In genomic region chrX:119943185-119943988, GRCh38 we compare ENCODE assay signal across 1 cellular context.
A peak's percentile ranks its signal among the peaks of the same experiment; 100 is the strongest.
TF ChIP-seq lines count a peak whose summit lies in the region.

Gene NKAP (minus strand): TSS chrX:119943751. CDS start chrX:119943605, 146 bp downstream.

TF ChIP-seq in K562, 482 proteins besides CTCF, POLR2A, EP300 and RAD21 (continued from another document and continues in another):
- peak; percentile 13; the same call in 1 of the 2 replicates for TF ChIP-seq CBX1 (IDR thresholded peaks at IDR 0.05; ENCODE audit: low read depth)
- peak; percentile 54; the same call in 1 of the 2 replicates for TF ChIP-seq JUN (IDR thresholded peaks at IDR 0.05; ENCODE audit: borderline replicate concordance, low read depth, low read length)
- TF ChIP-seq JUN (CRISPR knock-in tag; IDR thresholded peaks at IDR 0.05; ENCODE audit: borderline replicate concordance): no peak
- peak; percentile 50; the same call in 1 of the 2 replicates for TF ChIP-seq NCOR1 (IDR thresholded peaks at IDR 0.05)
- TF ChIP-seq EHMT2 (IDR thresholded peaks at IDR 0.05): peak; percentile 91
- TF ChIP-seq FOXP4 (CRISPR knock-in tag; IDR thresholded peaks at IDR 0.05; ENCODE audit: borderline replicate concordance): no peak
- peak; percentile 74 for TF ChIP-seq FOXJ3 (CRISPR knock-in tag; IDR thresholded peaks at IDR 0.05)
- no peak for TF ChIP-seq MED1 (CRISPR knock-in tag; IDR thresholded peaks at IDR 0.05; ENCODE audit: borderline replicate concordance)
- peak; percentile 78 for TF ChIP-seq ELF2 (CRISPR knock-in tag; IDR thresholded peaks at IDR 0.05)
- no peak for TF ChIP-seq ERF (CRISPR knock-in tag; IDR thresholded peaks at IDR 0.05)
- no peak for TF ChIP-seq ESRRB (CRISPR knock-in tag; IDR thresholded peaks at IDR 0.05; ENCODE audit: borderline replicate concordance)
- TF ChIP-seq HMG20B (CRISPR knock-in tag; IDR thresholded peaks at IDR 0.05): no peak
- no peak for TF ChIP-seq NKRF (IDR thresholded peaks at IDR 0.05; ENCODE audit: borderline replicate concordance)
- TF ChIP-seq SIX5 (IDR thresholded peaks at IDR 0.05; ENCODE audit: borderline replicate concordance in 1 of 2, insufficient read depth in 1 of 2, low read depth in 1 of 2, low read length in 2 of 2): peak; percentile 48 to 51; a peak in 3 of 4 replicates
- TF ChIP-seq RBM34 (IDR thresholded peaks at IDR 0.05; ENCODE audit: borderline replicate concordance, insufficient read depth, low read length): no peak
- peak; percentile 30; the same call in 1 of the 2 replicates for TF ChIP-seq ATF3 (IDR thresholded peaks at IDR 0.05)
- 0 out of 2 replicates have a peak, but pooled peaks have one; percentile 58 for TF ChIP-seq ATF3 (CRISPR knock-in tag; conservative IDR thresholded peaks at IDR 0.05)
- TF ChIP-seq ZHX1 (conservative IDR thresholded peaks at IDR 0.05; ENCODE audit: low read length): no peak
- peak; percentile 24; the same call in 1 of the 2 replicates for TF ChIP-seq PHF21A (IDR thresholded peaks at IDR 0.05; ENCODE audit: borderline replicate concordance, low read depth)
- peak; percentile 69 for TF ChIP-seq RB1 (IDR thresholded peaks at IDR 0.05; ENCODE audit: low read depth)
- TF ChIP-seq KHSRP (IDR thresholded peaks at IDR 0.05): no peak
- TF ChIP-seq E2F1 (CRISPR knock-in tag; IDR thresholded peaks at IDR 0.05): peak; percentile 62; the same call in 1 of the 2 replicates
- TF ChIP-seq ZNF239 (CRISPR knock-in tag; IDR thresholded peaks at IDR 0.05): peak; percentile 5; the same call in 1 of the 2 replicates
- TF ChIP-seq HOMEZ (CRISPR knock-in tag; IDR thresholded peaks at IDR 0.05): no peak
- 0 out of 2 replicates have a peak, but pooled peaks have one; percentile 40 for TF ChIP-seq ZNF12 (CRISPR knock-in tag; IDR thresholded peaks at IDR 0.05)
- no peak for TF ChIP-seq POLR2AphosphoS2 (IDR thresholded peaks at IDR 0.05; ENCODE audit: low read length)
- no peak for TF ChIP-seq CBFA2T2 (conservative IDR thresholded peaks at IDR 0.05)
- TF ChIP-seq C11orf30 (IDR thresholded peaks at IDR 0.05; ENCODE audit: low read depth): peak; percentile 90
- peak; percentile 94; the same call in 1 of the 2 replicates for TF ChIP-seq KAT7 (CRISPR knock-in tag; IDR thresholded peaks at IDR 0.05; ENCODE audit: borderline replicate concordance)
- TF ChIP-seq ZBTB12 (CRISPR knock-in tag; IDR thresholded peaks at IDR 0.05): no peak
- TF ChIP-seq ZNF407 (IDR thresholded peaks at IDR 0.05; ENCODE audit: low read depth): no peak
- peak; percentile 86; the same call in 1 of the 2 replicates for TF ChIP-seq ZC3H11A (IDR thresholded peaks at IDR 0.05; ENCODE audit: low read depth, low read length)
- peak; percentile 88 for TF ChIP-seq RBFOX2 (IDR thresholded peaks at IDR 0.05; ENCODE audit: low read depth, low read length)
- peak; percentile 88 for TF ChIP-seq RBBP5 (IDR thresholded peaks at IDR 0.05; ENCODE audit: borderline replicate concordance, insufficient read depth, low read length, poor library complexity, severe bottlenecking)
- TF ChIP-seq ZBTB9 (CRISPR knock-in tag; IDR thresholded peaks at IDR 0.05): no peak
- peak in 1 of 2 experiments; percentile 35; a peak in 2 of 4 replicates for TF ChIP-seq MAZ (CRISPR knock-in tag; conservative IDR thresholded peaks at IDR 0.05 in 1 of 2, IDR thresholded peaks at IDR 0.05 in 1 of 2)
- TF ChIP-seq NRF1 (conservative IDR thresholded peaks at IDR 0.05 in 1 of 2, IDR thresholded peaks at IDR 0.05 in 1 of 2): peak; percentile 25 to 40; a peak in 2 of 4 replicates
